In genomic region chr4:78938868-78939666, GRCh38 we compare ENCODE assay signal across 8 cellular contexts. TPM values are rescaled to one million over a fixed set of nuclear protein-coding genes. Genes with fewer than 3 reads are reported as not detected.
A peak's percentile ranks its signal among the peaks of the same experiment; 100 is the strongest.
DNase-seq lines count a peak whose midpoint lies in the region; ATAC-seq and TF ChIP-seq lines count a peak whose summit lies in the region.

PAQR3 (minus strand) TSS chr4:78939438; CDS start chr4:78939224, 214 bp downstream.

- no peaks in the 10 kb centered on the region for H3K27me3 ChIP-seq in CD4-positive, alpha-beta memory T cell (ENCODE audit: insufficient read depth, low read length)

- peaks cover 25 to 46% (median 35%) of the 10 kb centered on the region in 4 donors for H3K4me1 Mint-ChIP-seq in CD4-positive, alpha-beta memory T cell
- H3K4me1 Mint-ChIP-seq in activated CD8-positive, alpha-beta T cell treated with anti-CD3 and anti-CD28 coated beads for 36 hours (ENCODE audit: low read depth): peaks cover 37% of the 10 kb centered on the region

- no peak for TF ChIP-seq CTCF in activated CD8-positive, alpha-beta T cell treated with anti-CD3 and anti-CD28 coated beads for 36 hours (IDR thresholded peaks at IDR 0.05)

- CTCF ChIA-PET in CD4-positive, alpha-beta memory T cell (lab: Charles Lee; ENCODE audit: partially characterized antibody): interaction anchor here (0.6 to 4.1 kb wide), 3 partner anchors 10 to 1264 kb away, joined by 3 to 47 read pairs (median 4); no protein-coding TSS in a partner anchor
- CTCF ChIA-PET in activated CD8-positive, alpha-beta T cell treated with anti-CD3 and anti-CD28 coated beads for 36 hours (lab: Charles Lee): interaction anchor here (1.1 to 2.1 kb wide), 2 partner anchors 14 to 1263 kb away, joined by 3 to 13 read pairs; no protein-coding TSS in a partner anchor

- DNase-seq in CD4-positive, alpha-beta memory T cell: peak; percentile 75 to 86 (median 84)
- DNase-seq in NCI-H82 treated with DMSO at 0.1 percent for 48 hours (lab: John Stamatoyannopoulos, UW; ENCODE audit: unreplicated experiment) (peak; percentile 39), lung microvascular endothelial cell (ENCODE audit: low read depth in 2 of 2) (peak; percentile 87 to 90)
- DNase-seq in activated CD8-positive, alpha-beta T cell treated with anti-CD3 and anti-CD28 coated beads for 36 hours: peak; percentile 85
- peak; percentile 81 for DNase-seq in effector CD4-positive, alpha-beta T cell
- DNase-seq in stimulated activated CD4-positive, alpha-beta T cell treated with anti-CD3 and anti-CD28 coated beads, TNF-alpha, amount 100 ng/mL, for 48 hours (ENCODE audit: low read depth in 3 of 3): peak; percentile 60 to 87 (median 64)

- no peaks in the 10 kb centered on the region for H3K9me3 Mint-ChIP-seq in CD4-positive, alpha-beta memory T cell
- H3K9me3 Mint-ChIP-seq in activated CD8-positive, alpha-beta T cell treated with anti-CD3 and anti-CD28 coated beads for 36 hours: no peaks in the 10 kb centered on the region

- H3K36me3 ChIP-seq in CD4-positive, alpha-beta memory T cell (ENCODE audit: insufficient read depth, low read length): no peaks in the 10 kb centered on the region

- H3K27ac Mint-ChIP-seq in CD4-positive, alpha-beta memory T cell: peak within 1 kb of the TSS; percentile 90 to 99 (median 97)
- peak within 1 kb of the TSS; percentile 87 for H3K27ac Mint-ChIP-seq in activated CD8-positive, alpha-beta T cell treated with anti-CD3 and anti-CD28 coated beads for 36 hours

- H3K27ac ChIP-seq in CD4-positive, alpha-beta memory T cell (ENCODE audit: low read depth, low read length): peak within 1 kb of the TSS; percentile 75

- peak within 1 kb of the TSS; percentile 95 to 100 (median 98) for H3K4me3 Mint-ChIP-seq in CD4-positive, alpha-beta memory T cell
- peak within 1 kb of the TSS; percentile 97 for H3K4me3 Mint-ChIP-seq in activated CD8-positive, alpha-beta T cell treated with anti-CD3 and anti-CD28 coated beads for 36 hours

- intact Hi-C loops in CD4-positive, alpha-beta memory T cell (cut with micrococcal nuclease): loop anchor here (1.0 to 10.0 kb wide), 5 partner anchors 13 to 1263 kb away; no protein-coding TSS in a partner anchor
- intact Hi-C loops in activated CD8-positive, alpha-beta T cell treated with anti-CD3 and anti-CD28 coated beads for 36 hours (cut with micrococcal nuclease): no loop called here

- POLR2A ChIA-PET in CD4-positive, alpha-beta memory T cell (lab: Charles Lee; ENCODE audit: partially characterized antibody): interaction anchor here (0.7 to 1.2 kb wide), 8 partner anchors 8 to 1257 kb away, joined by 3 to 4 read pairs (median 3); partner anchors contain the start of gene BMP2K
- POLR2A ChIA-PET in activated CD8-positive, alpha-beta T cell treated with anti-CD3 and anti-CD28 coated beads for 36 hours (lab: Charles Lee): interaction anchor here (1.2 kb wide), 1 partner anchor 25 kb away, joined by 3 read pairs; no protein-coding TSS in a partner anchor

- peaks cover 0 to 6% of the 10 kb centered on the region in 2 donors for H3K36me3 Mint-ChIP-seq in CD4-positive, alpha-beta memory T cell
- peaks cover 5% of the 10 kb centered on the region for H3K36me3 Mint-ChIP-seq in activated CD8-positive, alpha-beta T cell treated with anti-CD3 and anti-CD28 coated beads for 36 hours (ENCODE audit: low read depth)

- peaks cover 36% of the 10 kb centered on the region for H3K4me1 ChIP-seq in CD4-positive, alpha-beta memory T cell (ENCODE audit: insufficient read depth, low read length)

- H3K9me3 ChIP-seq in CD4-positive, alpha-beta memory T cell (ENCODE audit: control insufficient read depth in 1 of 2, low read length in 2 of 2): no peaks in the 10 kb centered on the region

- peaks cover 10 to 13% of the 10 kb centered on the region in 2 donors for H3K27me3 Mint-ChIP-seq in CD4-positive, alpha-beta memory T cell
- peaks cover 3% of the 10 kb centered on the region for H3K27me3 Mint-ChIP-seq in activated CD8-positive, alpha-beta T cell treated with anti-CD3 and anti-CD28 coated beads for 36 hours

- ATAC-seq in GM19397 (IDR thresholded peaks at IDR 0.05; ENCODE audit: unreplicated experiment) (peak; percentile 99), HG03558 (IDR thresholded peaks at IDR 0.05; ENCODE audit: extremely low read depth, unreplicated experiment) (peak; percentile 95)
- ATAC-seq in activated CD8-positive, alpha-beta T cell treated with anti-CD3 and anti-CD28 coated beads for 36 hours: peak; percentile 98

- H3K4me3 ChIP-seq in CD4-positive, alpha-beta memory T cell (ENCODE audit: low read length in 2 of 2): peak within 1 kb of the TSS; percentile 74 to 75

RNA-seq across cellular contexts. Expression of gene PAQR3, which starts in this region (rescaled TPM):
- total RNA-seq in CD4-positive, alpha-beta memory T cell: 10 to 100 TPM; 10.2 to 12.1 TPM
- polyA plus RNA-seq in CD4-positive, alpha-beta memory T cell: 1 to 10 TPM; 7.1 to 7.9 TPM
- total RNA-seq in activated CD8-positive, alpha-beta T cell treated with anti-CD3 and anti-CD28 coated beads for 36 hours: 10 to 100 TPM; 10.2 to 11.4 TPM
- 8.1 and 16.1 TPM in 2 replicates for total RNA-seq in lung microvascular endothelial cell

Comparison
In these comparisons a context has a peak if more than half of its experiments do, and no peak if none do; other contexts are left out.
1. Peak in every context shown above with its lines: DNase-seq, ATAC-seq, H3K4me3 ChIP-seq and H3K27ac ChIP-seq.